Comparison of ENCODE assay signal across 1 cellular context in the genomic region with DNA sequence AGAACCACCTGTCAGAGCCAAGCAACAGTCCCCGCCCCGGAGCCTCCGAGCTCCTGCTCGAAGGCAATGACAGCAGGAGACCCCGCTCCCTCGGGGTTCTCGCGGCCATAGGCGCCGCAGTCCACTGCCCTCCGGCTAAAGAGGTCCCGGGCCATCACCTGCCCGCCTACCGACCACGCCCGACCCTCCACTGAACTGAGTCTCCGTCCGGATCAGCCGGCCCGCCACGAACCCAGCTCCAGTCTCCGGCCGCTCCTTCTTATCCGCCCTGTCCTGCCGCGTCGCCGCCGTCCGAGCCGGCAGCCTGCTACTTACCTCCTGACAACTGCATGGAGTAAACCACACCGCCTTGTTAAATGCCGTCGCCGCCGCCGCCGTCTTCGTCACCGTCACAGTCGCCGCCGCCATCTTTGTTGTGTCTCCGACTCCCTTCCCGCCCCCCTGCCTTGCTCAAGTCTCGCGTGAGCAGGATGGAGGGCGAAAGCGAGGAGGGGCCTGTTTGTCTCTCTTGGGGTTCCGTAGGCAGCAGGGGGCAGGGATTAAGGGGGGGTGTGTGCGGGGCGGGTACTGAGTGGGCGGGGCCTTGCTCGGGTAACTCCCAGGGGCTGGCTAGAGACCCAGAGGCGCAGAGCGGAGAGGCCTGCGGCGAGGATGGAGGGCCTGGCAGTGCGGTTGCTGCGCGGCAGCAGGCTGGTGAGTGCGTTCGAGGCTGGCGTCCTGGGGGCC.
TF ChIP-seq lines count a peak whose summit lies in the region.

Gene ACADSB, plus strand, starts transcription at position 628 of the 726 bp plus-strand sequence. Its CDS starts 24 bp downstream, at position 652.
Gene IKZF5, minus strand, starts transcription at position 417 of the 726 bp plus-strand sequence. CDS start 10,170 bp downstream, outside the sequence.

TF ChIP-seq in HepG2, 621 proteins besides CTCF, POLR2A, EP300 and RAD21 (continued from another document and continues in another):
- TF ChIP-seq ZNF407 (CRISPR knock-in tag; IDR thresholded peaks at IDR 0.05; ENCODE audit: not compliant biosample characterization) (peak; percentile 31), ZNF343 (CRISPR knock-in tag; IDR thresholded peaks at IDR 0.05) (peak; percentile 71; the same call in 1 of the 2 replicates), TBP (CRISPR knock-in tag; IDR thresholded peaks at IDR 0.05) (no peak), CREB1 (IDR thresholded peaks at IDR 0.05) (peak; percentile 83), CREB1 (CRISPR knock-in tag; IDR thresholded peaks at IDR 0.05) (no peak; the same call in 1 of the 2 replicates), HNRNPL (IDR thresholded peaks at IDR 0.05; ENCODE audit: low read depth, low read length) (peak; percentile 13; the same call in 1 of the 2 replicates), NKX3-1 (CRISPR knock-in tag; IDR thresholded peaks at IDR 0.05) (0 out of 2 replicates have a peak, but pooled peaks have one; percentile 76), ZBTB20 (CRISPR knock-in tag; IDR thresholded peaks at IDR 0.05; ENCODE audit: borderline replicate concordance, low read depth) (0 out of 2 replicates have a peak, but pooled peaks have one; percentile 18), HOXA3 (CRISPR knock-in tag; IDR thresholded peaks at IDR 0.05) (peak; percentile 91), SRY (CRISPR knock-in tag; IDR thresholded peaks at IDR 0.05) (peak; percentile 75; the same call in 1 of the 2 replicates), REST (IDR thresholded peaks at IDR 0.05; ENCODE audit: borderline replicate concordance in 1 of 2, low read depth in 1 of 2, low read length in 2 of 2) (peak in 1 of 2 experiments; percentile 60; a peak in 1 of 4 replicates), CAMTA2 (CRISPR knock-in tag; IDR thresholded peaks at IDR 0.05; ENCODE audit: borderline replicate concordance) (0 out of 2 replicates have a peak, but pooled peaks have one; percentile 34), ZNF709 (CRISPR knock-in tag; IDR thresholded peaks at IDR 0.05) (no peak), LCORL (IDR thresholded peaks at IDR 0.05) (no peak), LCORL (CRISPR knock-in tag; IDR thresholded peaks at IDR 0.05) (0 out of 2 replicates have a peak, but pooled peaks have one; percentile 52), SALL1 (CRISPR knock-in tag; IDR thresholded peaks at IDR 0.05) (peak; percentile 82), FOXC1 (CRISPR knock-in tag; IDR thresholded peaks at IDR 0.05; ENCODE audit: borderline replicate concordance) (peak; percentile 18; the same call in 1 of the 2 replicates), ZNF451 (CRISPR knock-in tag; IDR thresholded peaks at IDR 0.05) (peak; percentile 84; the same call in 1 of the 2 replicates), ZNF446 (CRISPR knock-in tag; IDR thresholded peaks at IDR 0.05) (0 out of 2 replicates have a peak, but pooled peaks have one; percentile 60), AGO2 (optimal IDR thresholded peaks at IDR 0.05; ENCODE audit: low read depth, low read length) (peak; percentile 68), NR2F1 (CRISPR knock-in tag; IDR thresholded peaks at IDR 0.05) (no peak), PHF20 (CRISPR knock-in tag; IDR thresholded peaks at IDR 0.05) (peak; percentile 66), GABPA (IDR thresholded peaks at IDR 0.05; ENCODE audit: low read depth, low read length) (no peak), GABPA (CRISPR knock-in tag; IDR thresholded peaks at IDR 0.05; ENCODE audit: low read depth) (peak; percentile 65), RFX3 (CRISPR knock-in tag; IDR thresholded peaks at IDR 0.05) (no peak)
- TF ChIP-seq, protein P1, sequence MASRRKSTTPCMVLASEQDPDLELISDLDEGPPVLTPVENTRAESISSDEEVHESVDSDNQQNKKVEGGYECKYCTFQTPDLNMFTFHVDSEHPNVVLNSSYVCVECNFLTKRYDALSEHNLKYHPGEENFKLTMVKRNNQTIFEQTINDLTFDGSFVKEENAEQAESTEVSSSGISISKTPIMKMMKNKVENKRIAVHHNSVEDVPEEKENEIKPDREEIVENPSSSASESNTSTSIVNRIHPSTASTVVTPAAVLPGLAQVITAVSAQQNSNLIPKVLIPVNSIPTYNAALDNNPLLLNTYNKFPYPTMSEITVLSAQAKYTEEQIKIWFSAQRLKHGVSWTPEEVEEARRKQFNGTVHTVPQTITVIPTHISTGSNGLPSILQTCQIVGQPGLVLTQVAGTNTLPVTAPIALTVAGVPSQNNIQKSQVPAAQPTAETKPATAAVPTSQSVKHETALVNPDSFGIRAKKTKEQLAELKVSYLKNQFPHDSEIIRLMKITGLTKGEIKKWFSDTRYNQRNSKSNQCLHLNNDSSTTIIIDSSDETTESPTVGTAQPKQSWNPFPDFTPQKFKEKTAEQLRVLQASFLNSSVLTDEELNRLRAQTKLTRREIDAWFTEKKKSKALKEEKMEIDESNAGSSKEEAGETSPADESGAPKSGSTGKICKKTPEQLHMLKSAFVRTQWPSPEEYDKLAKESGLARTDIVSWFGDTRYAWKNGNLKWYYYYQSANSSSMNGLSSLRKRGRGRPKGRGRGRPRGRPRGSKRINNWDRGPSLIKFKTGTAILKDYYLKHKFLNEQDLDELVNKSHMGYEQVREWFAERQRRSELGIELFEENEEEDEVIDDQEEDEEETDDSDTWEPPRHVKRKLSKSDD (CRISPR knock-in tag; IDR thresholded peaks at IDR 0.05; ENCODE audit: low read depth) = peak; percentile 74; the same call in 1 of the 2 replicates
- TF ChIP-seq, protein P2, sequence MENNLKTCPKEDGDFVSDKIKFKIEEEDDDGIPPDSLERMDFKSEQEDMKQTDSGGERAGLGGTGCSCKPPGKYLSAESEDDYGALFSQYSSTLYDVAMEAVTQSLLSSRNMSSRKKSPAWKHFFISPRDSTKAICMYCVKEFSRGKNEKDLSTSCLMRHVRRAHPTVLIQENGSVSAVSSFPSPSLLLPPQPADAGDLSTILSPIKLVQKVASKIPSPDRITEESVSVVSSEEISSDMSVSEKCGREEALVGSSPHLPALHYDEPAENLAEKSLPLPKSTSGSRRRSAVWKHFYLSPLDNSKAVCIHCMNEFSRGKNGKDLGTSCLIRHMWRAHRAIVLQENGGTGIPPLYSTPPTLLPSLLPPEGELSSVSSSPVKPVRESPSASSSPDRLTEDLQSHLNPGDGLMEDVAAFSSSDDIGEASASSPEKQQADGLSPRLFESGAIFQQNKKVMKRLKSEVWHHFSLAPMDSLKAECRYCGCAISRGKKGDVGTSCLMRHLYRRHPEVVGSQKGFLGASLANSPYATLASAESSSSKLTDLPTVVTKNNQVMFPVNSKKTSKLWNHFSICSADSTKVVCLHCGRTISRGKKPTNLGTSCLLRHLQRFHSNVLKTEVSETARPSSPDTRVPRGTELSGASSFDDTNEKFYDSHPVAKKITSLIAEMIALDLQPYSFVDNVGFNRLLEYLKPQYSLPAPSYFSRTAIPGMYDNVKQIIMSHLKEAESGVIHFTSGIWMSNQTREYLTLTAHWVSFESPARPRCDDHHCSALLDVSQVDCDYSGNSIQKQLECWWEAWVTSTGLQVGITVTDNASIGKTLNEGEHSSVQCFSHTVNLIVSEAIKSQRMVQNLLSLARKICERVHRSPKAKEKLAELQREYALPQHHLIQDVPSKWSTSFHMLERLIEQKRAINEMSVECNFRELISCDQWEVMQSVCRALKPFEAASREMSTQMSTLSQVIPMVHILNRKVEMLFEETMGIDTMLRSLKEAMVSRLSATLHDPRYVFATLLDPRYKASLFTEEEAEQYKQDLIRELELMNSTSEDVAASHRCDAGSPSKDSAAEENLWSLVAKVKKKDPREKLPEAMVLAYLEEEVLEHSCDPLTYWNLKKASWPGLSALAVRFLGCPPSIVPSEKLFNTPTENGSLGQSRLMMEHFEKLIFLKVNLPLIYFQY (CRISPR knock-in tag; IDR thresholded peaks at IDR 0.05; ENCODE audit: borderline replicate concordance) = peak; percentile 66; the same call in 1 of the 2 replicates
- TF ChIP-seq, protein P3, sequence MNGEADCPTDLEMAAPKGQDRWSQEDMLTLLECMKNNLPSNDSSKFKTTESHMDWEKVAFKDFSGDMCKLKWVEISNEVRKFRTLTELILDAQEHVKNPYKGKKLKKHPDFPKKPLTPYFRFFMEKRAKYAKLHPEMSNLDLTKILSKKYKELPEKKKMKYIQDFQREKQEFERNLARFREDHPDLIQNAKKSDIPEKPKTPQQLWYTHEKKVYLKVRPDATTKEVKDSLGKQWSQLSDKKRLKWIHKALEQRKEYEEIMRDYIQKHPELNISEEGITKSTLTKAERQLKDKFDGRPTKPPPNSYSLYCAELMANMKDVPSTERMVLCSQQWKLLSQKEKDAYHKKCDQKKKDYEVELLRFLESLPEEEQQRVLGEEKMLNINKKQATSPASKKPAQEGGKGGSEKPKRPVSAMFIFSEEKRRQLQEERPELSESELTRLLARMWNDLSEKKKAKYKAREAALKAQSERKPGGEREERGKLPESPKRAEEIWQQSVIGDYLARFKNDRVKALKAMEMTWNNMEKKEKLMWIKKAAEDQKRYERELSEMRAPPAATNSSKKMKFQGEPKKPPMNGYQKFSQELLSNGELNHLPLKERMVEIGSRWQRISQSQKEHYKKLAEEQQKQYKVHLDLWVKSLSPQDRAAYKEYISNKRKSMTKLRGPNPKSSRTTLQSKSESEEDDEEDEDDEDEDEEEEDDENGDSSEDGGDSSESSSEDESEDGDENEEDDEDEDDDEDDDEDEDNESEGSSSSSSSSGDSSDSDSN (CRISPR knock-in tag; IDR thresholded peaks at IDR 0.05) = peak; percentile 49
